In the genomic region with DNA sequence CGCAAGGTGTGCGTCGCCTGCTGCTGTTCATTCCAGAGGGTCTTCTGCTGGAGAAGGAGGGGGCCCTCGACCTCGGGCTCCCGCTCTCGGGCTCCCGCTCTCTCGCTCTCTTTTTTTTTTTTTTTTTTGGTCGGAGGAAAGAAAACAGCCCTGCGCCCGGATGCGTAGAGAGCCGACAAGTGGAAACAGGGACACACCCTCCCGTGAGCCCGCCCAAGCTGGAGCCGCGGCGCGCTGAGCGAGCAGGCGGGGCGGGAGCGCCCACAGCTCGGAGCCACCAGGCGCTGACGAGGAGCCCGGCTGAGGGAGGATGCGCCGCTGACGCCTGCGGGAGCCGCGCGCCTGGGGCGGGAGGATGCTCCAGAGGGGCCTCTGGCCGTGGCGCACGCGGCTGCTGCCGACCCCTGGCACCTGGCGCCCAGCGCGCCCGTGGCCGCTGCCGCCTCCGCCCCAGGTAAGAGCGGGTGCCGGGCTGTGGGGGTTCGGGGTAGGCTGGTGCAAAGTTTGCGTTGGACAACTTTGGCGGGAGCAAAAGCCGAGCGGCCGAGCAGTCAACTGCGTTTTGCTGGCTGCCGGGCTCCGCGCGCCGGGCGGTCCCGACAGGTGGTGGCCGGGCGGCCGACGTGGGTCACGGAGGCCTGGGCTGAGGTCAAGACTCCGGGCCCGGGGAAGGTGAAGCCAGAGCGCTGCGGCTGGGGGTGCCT, we compare ENCODE assay signal across 8 cellular contexts. TPM values are rescaled to one million over a fixed set of nuclear protein-coding genes. Genes with fewer than 3 reads are reported as not detected.
DNase-seq lines count a peak whose midpoint lies in the region; ATAC-seq and TF ChIP-seq lines count a peak whose summit lies in the region.

Gene MCUB, plus strand, starts transcription at position 264 of the 704 bp plus-strand sequence. Its CDS starts 92 bp downstream, at position 356.

- no peak for TF ChIP-seq CTCF in HL-60 (IDR thresholded peaks at IDR 0.05; ENCODE audit: insufficient read depth, low read length)

- peak; percentile 92 for ATAC-seq in GM19467 (IDR thresholded peaks at IDR 0.05; ENCODE audit: unreplicated experiment)

- no peak within 1 kb of the TSS for H3K27ac ChIP-seq in HL-60 (replicated peaks)

- peaks cover 32% of the 10 kb centered on the region for H3K4me1 ChIP-seq in mononuclear cell (ENCODE audit: insufficient read depth, low read length)

- H3K27me3 ChIP-seq in HL-60 (ENCODE audit: insufficient read depth, poor library complexity, severe bottlenecking) (peaks cover 14% of the 10 kb centered on the region), mononuclear cell (ENCODE audit: insufficient read depth, low read length) (no peaks in the 10 kb centered on the region)

- peak; percentile 91 for DNase-seq in COLO668 (lab: John Stamatoyannopoulos, UW; ENCODE audit: unreplicated experiment)
- DNase-seq in HL-60 (ENCODE audit: low read depth in 1 of 2, low spot score in 1 of 2), result peak; percentile 29 to 58
- DNase-seq in NOMO-1 treated with dmso at 0.1 percent for 144 hours (lab: John Stamatoyannopoulos, UW; ENCODE audit: unreplicated experiment), result peak; percentile 68
- peak; percentile 72 for DNase-seq in activated CD8-positive, alpha-beta memory T cell treated with anti-CD3 and anti-CD28 coated beads, Interleukin-2, amount 50 U/mL, for 24 hours (ENCODE audit: extremely low read depth)
- DNase-seq in epidermal melanocyte (ENCODE audit: insufficient read length, low spot score), result peak; percentile 81
- peak; percentile 84 to 87 for DNase-seq in stimulated activated CD8-positive, alpha-beta memory T cell treated with anti-CD3 and anti-CD28 coated beads, Interleukin-2, amount 100 ng/mL, for 48 hours (ENCODE audit: low read depth in 2 of 2)

- no peaks in the 10 kb centered on the region for H3K9me3 ChIP-seq in mononuclear cell (ENCODE audit: low read depth, low read length)

- H3K4me3 ChIP-seq in HL-60 (replicated peaks; ENCODE audit: insufficient read depth, low read length) (peak within 1 kb of the TSS; percentile 63), mononuclear cell (ENCODE audit: low read length) (peak within 1 kb of the TSS; percentile 86)

RNA-seq across cellular contexts. Expression of gene MCUB, which starts in this region (rescaled TPM):
- 95.8 TPM for total RNA-seq in mononuclear cell
